ENCODE assay signal across 8 cellular contexts in genomic region chr12:8032242-8033152, GRCh38. TPM values are rescaled to one million over a fixed set of nuclear protein-coding genes. Genes with fewer than 3 reads are reported as not detected.
A peak's percentile ranks its signal among the peaks of the same experiment; 100 is the strongest.
DNase-seq lines count a peak whose midpoint lies in the region; ATAC-seq and TF ChIP-seq lines count a peak whose summit lies in the region.

FOXJ2 (plus strand) TSS chr12:8032716; CDS start chr12:8039833, 7,117 bp downstream.

- H3K36me3 ChIP-seq in effector memory CD4-positive, alpha-beta T cell (ENCODE audit: control insufficient read depth, insufficient read depth, low read length): no peaks in the 10 kb centered on the region

- ATAC-seq in GM18867 (IDR thresholded peaks at IDR 0.05; ENCODE audit: unreplicated experiment) (peak; percentile 73), HG03097 (IDR thresholded peaks at IDR 0.05; ENCODE audit: low FRiP score, unreplicated experiment) (peak; percentile 66), memory B cell (ENCODE audit: low read depth) (peak; percentile 83)

- H3K27ac ChIP-seq in AG04450 (ENCODE audit: low read depth, low read length): peak within 1 kb of the TSS; percentile 80
- peak within 1 kb of the TSS; percentile 95 for H3K27ac ChIP-seq in effector memory CD4-positive, alpha-beta T cell (ENCODE audit: insufficient read depth, low read length, poor library complexity, severe bottlenecking)

- H3K4me3 ChIP-seq in AG04450 (ENCODE audit: low read depth, low read length): peak within 1 kb of the TSS; percentile 87
- peak within 1 kb of the TSS; percentile 94 for H3K4me3 ChIP-seq in effector memory CD4-positive, alpha-beta T cell (ENCODE audit: insufficient read depth, low read depth, low read length, poor library complexity, severe bottlenecking)

- H3K9me3 Mint-ChIP-seq in memory B cell: no peaks in the 10 kb centered on the region

- CTCF ChIA-PET in AG04450 (lab: Charles Lee): interaction anchor here (0.6 to 3.6 kb wide), 6 partner anchors 13 to 99 kb away, joined by 4 to 31 read pairs (median 5); no protein-coding TSS in a partner anchor

- H3K27me3 Mint-ChIP-seq in memory B cell: no peaks in the 10 kb centered on the region

- H3K9me3 ChIP-seq in AG04450 (ENCODE audit: control insufficient read depth, insufficient read depth, low read length): no peaks in the 10 kb centered on the region
- H3K9me3 ChIP-seq in effector memory CD4-positive, alpha-beta T cell (ENCODE audit: control insufficient read depth, low read length): no peaks in the 10 kb centered on the region

- peak; percentile 14; the same call in 1 of the 2 replicates for TF ChIP-seq CTCF in AG04450 (IDR thresholded peaks at IDR 0.05; ENCODE audit: low read depth, low read length)

- H3K4me1 Mint-ChIP-seq in memory B cell: peaks cover 45% of the 10 kb centered on the region

- H3K27me3 ChIP-seq in AG04450 (ENCODE audit: control insufficient read depth, insufficient read depth, low read length): no peaks in the 10 kb centered on the region
- no peaks in the 10 kb centered on the region for H3K27me3 ChIP-seq in effector memory CD4-positive, alpha-beta T cell (replicated peaks; ENCODE audit: control insufficient read depth, insufficient read depth, low read length, poor library complexity, severe bottlenecking)

- H3K36me3 Mint-ChIP-seq in memory B cell: peaks cover 2% of the 10 kb centered on the region

- POLR2A ChIA-PET in AG04450 (lab: Yijun Ruan, JAX): interaction anchor here (0.7 kb wide), 2 partner anchors 111 to 1280 kb away, joined by 3 to 11 read pairs; no protein-coding TSS in a partner anchor

- H3K4me3 Mint-ChIP-seq in memory B cell: peak within 1 kb of the TSS; percentile 89

- DNase-seq in AG04450 (ENCODE audit: low read depth, low spot score): no peak
- DNase-seq in NCI-H345 treated with DMSO at 0.1 percent for 48 hours (lab: John Stamatoyannopoulos, UW; ENCODE audit: unreplicated experiment): peak; percentile 48
- peak; percentile 40 to 74 for DNase-seq in activated CD8-positive, alpha-beta memory T cell treated with anti-CD3 and anti-CD28 coated beads for 1 hour (ENCODE audit: extremely low read depth in 1 of 2, low read depth in 1 of 2)
- DNase-seq in effector memory CD4-positive, alpha-beta T cell: peak; percentile 69 to 74 (median 71)
- peak; percentile 61 to 62 for DNase-seq in memory B cell (ENCODE audit: low spot score in 2 of 2)
- DNase-seq in stimulated activated CD8-positive, alpha-beta memory T cell treated with anti-CD3 and anti-CD28 coated beads, Interleukin-12 subunit alpha, Interleukin-12 subunit beta, amount 100 ng/mL, for 1 hour (ENCODE audit: low read depth): peak; percentile 57

- H3K4me1 ChIP-seq in effector memory CD4-positive, alpha-beta T cell (ENCODE audit: control insufficient read depth, insufficient read depth, low read length, poor library complexity, severe bottlenecking): peaks cover 44% of the 10 kb centered on the region

- H3K27ac Mint-ChIP-seq in memory B cell: peak within 1 kb of the TSS; percentile 91

RNA-seq across cellular contexts. Expression of gene FOXJ2, which starts in this region (rescaled TPM):
- 5.7 and 6.3 TPM in 2 replicates for polyA plus RNA-seq in AG04450 (2011; rRNA removed)
- polyA minus RNA-seq in AG04450 (2011; rRNA and poly(A)+ RNA removed): 10.3 and 12.4 TPM in 2 replicates
